ENCODE assay signal across 20 cellular contexts in genomic region chr22:38484244-38484643, GRCh38. TPM values are rescaled to one million over a fixed set of nuclear protein-coding genes. Genes with fewer than 3 reads are reported as not detected.
DNase-seq lines count a peak whose midpoint lies in the region; ATAC-seq and TF ChIP-seq lines count a peak whose summit lies in the region.
"Had no signal": no experiment of that assay in that cellular context is flagged by ENCODE, and none has a peak within 500 bp of the region (broad histone marks: within the 10 kb centered on the region; RNA-seq: fewer than 3 reads in every experiment).

No MANE protein-coding gene starts in this region.

- TF ChIP-seq POLR2A in body of pancreas (IDR thresholded peaks at IDR 0.05) = no peak

- ATAC-seq in CD4-positive, alpha-beta T cell (ENCODE audit: poor library complexity) = no peak
- ATAC-seq in T-helper 17 cell (no peak), body of pancreas (no peak)
- ATAC-seq: heart left ventricle, PC-3 had no signal

- H3K27ac ChIP-seq in CD4-positive, alpha-beta T cell (ENCODE audit: low read depth, low read length) = no peak overlapping the region
- no peak overlapping the region for H3K27ac ChIP-seq in body of pancreas
- H3K27ac ChIP-seq: heart left ventricle, SJCRH30, upper lobe of left lung had no signal

- DNase-seq in activated CD4-positive, alpha-beta T cell treated with anti-CD3 and anti-CD28 coated beads, Interleukin-2, amount 10 ng/mL, durations not matched to agents 24 days and 14 days = no peak
- DNase-seq in activated CD4-positive, alpha-beta T cell treated with anti-CD3 and anti-CD28 coated beads, Interleukin-2, amount 10 ng/mL, durations not matched to agents 7 days and 5 days = no peak
- no peak for DNase-seq in CD4-positive, alpha-beta T cell
- no peak for DNase-seq in T-helper 17 cell
- DNase-seq in mesothelial cell of epicardium (ENCODE audit: low spot score in 2 of 2, unreplicated experiment in 2 of 2) = no peak
- DNase-seq in body of pancreas = no peak
- DNase-seq in Kasumi-1 (lab: John Stamatoyannopoulos, UW) = no peak
- no peak for DNase-seq in HCEC 1CT
- DNase-seq: GDM1, heart left ventricle, NCI-H1417 treated with DMSO at 0.1 percent for 48 hours, NCI-H2171 treated with DMSO at 0.1 percent for 48 hours, PC-3, posterior cingulate gyrus, SJCRH30, upper lobe of left lung had no signal

- 82 to 90% methylated on average over 1 of the region's 1 CpG for WGBS in body of pancreas, 2 donors

- peak overlapping the region; percentile 57 for H3K27ac Mint-ChIP-seq in activated CD4-positive, alpha-beta T cell treated with anti-CD3 and anti-CD28 coated beads, Interleukin-2, amount 10 ng/mL, durations not matched to agents 24 days and 14 days
- no peak overlapping the region for H3K27ac Mint-ChIP-seq in activated CD4-positive, alpha-beta T cell treated with anti-CD3 and anti-CD28 coated beads, Interleukin-2, amount 10 ng/mL, durations not matched to agents 7 days and 5 days
- H3K27ac Mint-ChIP-seq in CD4-positive, alpha-beta T cell = peak overlapping the region; percentile 53
- H3K27ac Mint-ChIP-seq in T-helper 17 cell (peak overlapping the region; percentile 43), mesothelial cell of epicardium (peak overlapping the region; percentile 61)

- H3K4me1 ChIP-seq in body of pancreas = no peaks in the 10 kb centered on the region
- H3K4me1 ChIP-seq: SJCRH30 had no signal

- peaks cover 29 to 53% of the 10 kb centered on the region in 2 donors for H3K36me3 ChIP-seq in body of pancreas (replicated peaks in 1 of 2; ENCODE audit: insufficient read depth in 1 of 2, low read depth in 2 of 2)

- intact Hi-C loops in activated CD4-positive, alpha-beta T cell treated with anti-CD3 and anti-CD28 coated beads, Interleukin-2, amount 10 ng/mL, durations not matched to agents 24 days and 14 days (cut with micrococcal nuclease) = no loop called here
- intact Hi-C loops in CD4-positive, alpha-beta T cell (cut with DNase I, micrococcal nuclease) = loop anchor here in 1 of 2 experiments (2.0 kb wide), 1 partner anchor 19 kb away; no protein-coding TSS in a partner anchor
- intact Hi-C loops in body of pancreas (cut with DNase I) = no loop called here

- no peaks in the 10 kb centered on the region for H3K9me3 Mint-ChIP-seq in activated CD4-positive, alpha-beta T cell treated with anti-CD3 and anti-CD28 coated beads, Interleukin-2, amount 10 ng/mL, durations not matched to agents 24 days and 14 days
- H3K9me3 Mint-ChIP-seq in activated CD4-positive, alpha-beta T cell treated with anti-CD3 and anti-CD28 coated beads, Interleukin-2, amount 10 ng/mL, durations not matched to agents 7 days and 5 days = no peaks in the 10 kb centered on the region
- no peaks in the 10 kb centered on the region for H3K9me3 Mint-ChIP-seq in CD4-positive, alpha-beta T cell
- H3K9me3 Mint-ChIP-seq in mesothelial cell of epicardium = no peaks in the 10 kb centered on the region
- H3K9me3 Mint-ChIP-seq: brain had no signal

- H3K27me3 Mint-ChIP-seq in activated CD4-positive, alpha-beta T cell treated with anti-CD3 and anti-CD28 coated beads, Interleukin-2, amount 10 ng/mL, durations not matched to agents 24 days and 14 days = no peaks in the 10 kb centered on the region
- H3K27me3 Mint-ChIP-seq in activated CD4-positive, alpha-beta T cell treated with anti-CD3 and anti-CD28 coated beads, Interleukin-2, amount 10 ng/mL, durations not matched to agents 7 days and 5 days = no peaks in the 10 kb centered on the region
- no peaks in the 10 kb centered on the region for H3K27me3 Mint-ChIP-seq in CD4-positive, alpha-beta T cell
- H3K27me3 Mint-ChIP-seq in T-helper 17 cell (no peaks in the 10 kb centered on the region), mesothelial cell of epicardium (ENCODE audit: low read depth) (no peaks in the 10 kb centered on the region)
- H3K27me3 Mint-ChIP-seq: brain had no signal

- H3K4me3 Mint-ChIP-seq in activated CD4-positive, alpha-beta T cell treated with anti-CD3 and anti-CD28 coated beads, Interleukin-2, amount 10 ng/mL, durations not matched to agents 24 days and 14 days = no peak overlapping the region
- H3K4me3 Mint-ChIP-seq in activated CD4-positive, alpha-beta T cell treated with anti-CD3 and anti-CD28 coated beads, Interleukin-2, amount 10 ng/mL, durations not matched to agents 7 days and 5 days = no peak overlapping the region
- H3K4me3 Mint-ChIP-seq in CD4-positive, alpha-beta T cell = no peak overlapping the region
- H3K4me3 Mint-ChIP-seq in T-helper 17 cell (no peak overlapping the region), mesothelial cell of epicardium (no peak overlapping the region)
- H3K4me3 Mint-ChIP-seq: brain had no signal

- POLR2A ChIA-PET in activated CD4-positive, alpha-beta T cell treated with anti-CD3 and anti-CD28 coated beads, Interleukin-2, amount 10 ng/mL, durations not matched to agents 7 days and 5 days (lab: Charles Lee) = no interaction called here
- POLR2A ChIA-PET in CD4-positive, alpha-beta T cell (lab: Charles Lee) = interaction anchor here (0.7 to 2.3 kb wide), 3 partner anchors 14 to 19 kb away, joined by 3 to 10 read pairs (median 4); no protein-coding TSS in a partner anchor

- no peaks in the 10 kb centered on the region for H3K9me3 ChIP-seq in CD4-positive, alpha-beta T cell (ENCODE audit: control insufficient read depth, low read length)
- H3K9me3 ChIP-seq in T-helper 17 cell (ENCODE audit: control insufficient read depth, low read length, poor library complexity, severe bottlenecking) = no peaks in the 10 kb centered on the region
- H3K9me3 ChIP-seq in body of pancreas = no peaks in the 10 kb centered on the region
- H3K9me3 ChIP-seq: heart left ventricle, SJCRH30, upper lobe of left lung had no signal

- H3K4me3 ChIP-seq in body of pancreas = no peak overlapping the region
- H3K4me3 ChIP-seq: heart left ventricle, SJCRH30, upper lobe of left lung had no signal

- H3K36me3 Mint-ChIP-seq in activated CD4-positive, alpha-beta T cell treated with anti-CD3 and anti-CD28 coated beads, Interleukin-2, amount 10 ng/mL, durations not matched to agents 24 days and 14 days (ENCODE audit: low read depth) = peaks cover 79% of the 10 kb centered on the region
- peaks cover 69% of the 10 kb centered on the region for H3K36me3 Mint-ChIP-seq in activated CD4-positive, alpha-beta T cell treated with anti-CD3 and anti-CD28 coated beads, Interleukin-2, amount 10 ng/mL, durations not matched to agents 7 days and 5 days (ENCODE audit: low read depth)
- H3K36me3 Mint-ChIP-seq in CD4-positive, alpha-beta T cell (ENCODE audit: low read depth) = peaks cover 84% of the 10 kb centered on the region
- H3K36me3 Mint-ChIP-seq in T-helper 17 cell (ENCODE audit: low read depth) (peaks cover 8% of the 10 kb centered on the region), mesothelial cell of epicardium (peaks cover 51% of the 10 kb centered on the region)

- H3K4me1 Mint-ChIP-seq in activated CD4-positive, alpha-beta T cell treated with anti-CD3 and anti-CD28 coated beads, Interleukin-2, amount 10 ng/mL, durations not matched to agents 24 days and 14 days = peaks cover 20% of the 10 kb centered on the region
- peaks cover 19% of the 10 kb centered on the region for H3K4me1 Mint-ChIP-seq in activated CD4-positive, alpha-beta T cell treated with anti-CD3 and anti-CD28 coated beads, Interleukin-2, amount 10 ng/mL, durations not matched to agents 7 days and 5 days
- peaks cover 56% of the 10 kb centered on the region for H3K4me1 Mint-ChIP-seq in CD4-positive, alpha-beta T cell (ENCODE audit: low read depth)
- H3K4me1 Mint-ChIP-seq in T-helper 17 cell (peaks cover 16% of the 10 kb centered on the region), mesothelial cell of epicardium (no peaks in the 10 kb centered on the region)

- no peaks in the 10 kb centered on the region for H3K27me3 ChIP-seq in CD4-positive, alpha-beta T cell (ENCODE audit: control insufficient read depth, insufficient read depth, low read length)
- H3K27me3 ChIP-seq in body of pancreas = no peaks in the 10 kb centered on the region
- H3K27me3 ChIP-seq: heart left ventricle, SJCRH30, upper lobe of left lung had no signal

- CTCF ChIA-PET in activated CD4-positive, alpha-beta T cell treated with anti-CD3 and anti-CD28 coated beads, Interleukin-2, amount 10 ng/mL, durations not matched to agents 7 days and 5 days (lab: Charles Lee) = interaction anchor here (0.7 to 1.2 kb wide), 2 partner anchors 9 to 11 kb away, joined by 3 to 4 read pairs; no protein-coding TSS in a partner anchor
- CTCF ChIA-PET in CD4-positive, alpha-beta T cell (lab: Charles Lee) = no interaction called here

- no peak for TF ChIP-seq CTCF in CD4-positive, alpha-beta T cell (IDR thresholded peaks at IDR 0.05)
- no peak for TF ChIP-seq CTCF in mesothelial cell of epicardium (IDR thresholded peaks at IDR 0.05; ENCODE audit: unreplicated experiment)
- no peak for TF ChIP-seq CTCF in body of pancreas (IDR thresholded peaks at IDR 0.05)

RNA-seq across cellular contexts. Expression of gene KDELR3, which starts 16.3 kb away (rescaled TPM):
- 1.1 and 1.3 TPM in 2 replicates for total RNA-seq in activated CD4-positive, alpha-beta T cell treated with anti-CD3 and anti-CD28 coated beads, Interleukin-2, amount 10 ng/mL, durations not matched to agents 24 days and 14 days
- under 1 TPM; 0.17 to 0.23 TPM for total RNA-seq in activated CD4-positive, alpha-beta T cell treated with anti-CD3 and anti-CD28 coated beads, Interleukin-2, amount 10 ng/mL, durations not matched to agents 7 days and 5 days
- not detected for total RNA-seq in CD4-positive, alpha-beta T cell
- total RNA-seq in T-helper 17 cell (not detected), mesothelial cell of epicardium (14.5 to 15.6 TPM (median 14.6 TPM) in 3 replicates), body of pancreas (10 to 100 TPM in 1 of 2 donors, 1 to 10 TPM in 1; 5.6 to 16.3 TPM)

RNA-seq across cellular contexts. Expression of gene DDX17, which starts 21.9 kb away (rescaled TPM):
- 373 and 374 TPM in 2 replicates for total RNA-seq in activated CD4-positive, alpha-beta T cell treated with anti-CD3 and anti-CD28 coated beads, Interleukin-2, amount 10 ng/mL, durations not matched to agents 24 days and 14 days
- 100 to 1,000 TPM; 468 to 521 TPM for total RNA-seq in activated CD4-positive, alpha-beta T cell treated with anti-CD3 and anti-CD28 coated beads, Interleukin-2, amount 10 ng/mL, durations not matched to agents 7 days and 5 days
- total RNA-seq in CD4-positive, alpha-beta T cell = 100 to 1,000 TPM; 454 to 462 TPM
- total RNA-seq in T-helper 17 cell (100 to 1,000 TPM; 526 to 546 TPM), mesothelial cell of epicardium (694 to 717 TPM (median 708 TPM) in 3 replicates), body of pancreas (100 to 1,000 TPM; 403 to 467 TPM)

RNA-seq across cellular contexts. Expression of gene KCNJ4, which starts 29.2 kb away (rescaled TPM):
- total RNA-seq in activated CD4-positive, alpha-beta T cell treated with anti-CD3 and anti-CD28 coated beads, Interleukin-2, amount 10 ng/mL, durations not matched to agents 24 days and 14 days = not detected in 2 replicates
- total RNA-seq in activated CD4-positive, alpha-beta T cell treated with anti-CD3 and anti-CD28 coated beads, Interleukin-2, amount 10 ng/mL, durations not matched to agents 7 days and 5 days = not detected
- total RNA-seq in CD4-positive, alpha-beta T cell = not detected
- total RNA-seq in T-helper 17 cell = not detected
- total RNA-seq in mesothelial cell of epicardium = 2.5 to 2.8 TPM (median 2.6 TPM) in 3 replicates
- total RNA-seq in body of pancreas = not detected
- total RNA-seq: endothelial cell of umbilical vein; PC-3; skeletal muscle tissue; T-helper 2 cell treated with Interferon-gamma antibody and Interleukin-4, amounts not matched to agents 100 ng/mL and 5 ng/mL, for 36 hours; upper lobe of left lung had no signal
